14 cellular contexts compared by ENCODE assay signal in the genomic region with DNA sequence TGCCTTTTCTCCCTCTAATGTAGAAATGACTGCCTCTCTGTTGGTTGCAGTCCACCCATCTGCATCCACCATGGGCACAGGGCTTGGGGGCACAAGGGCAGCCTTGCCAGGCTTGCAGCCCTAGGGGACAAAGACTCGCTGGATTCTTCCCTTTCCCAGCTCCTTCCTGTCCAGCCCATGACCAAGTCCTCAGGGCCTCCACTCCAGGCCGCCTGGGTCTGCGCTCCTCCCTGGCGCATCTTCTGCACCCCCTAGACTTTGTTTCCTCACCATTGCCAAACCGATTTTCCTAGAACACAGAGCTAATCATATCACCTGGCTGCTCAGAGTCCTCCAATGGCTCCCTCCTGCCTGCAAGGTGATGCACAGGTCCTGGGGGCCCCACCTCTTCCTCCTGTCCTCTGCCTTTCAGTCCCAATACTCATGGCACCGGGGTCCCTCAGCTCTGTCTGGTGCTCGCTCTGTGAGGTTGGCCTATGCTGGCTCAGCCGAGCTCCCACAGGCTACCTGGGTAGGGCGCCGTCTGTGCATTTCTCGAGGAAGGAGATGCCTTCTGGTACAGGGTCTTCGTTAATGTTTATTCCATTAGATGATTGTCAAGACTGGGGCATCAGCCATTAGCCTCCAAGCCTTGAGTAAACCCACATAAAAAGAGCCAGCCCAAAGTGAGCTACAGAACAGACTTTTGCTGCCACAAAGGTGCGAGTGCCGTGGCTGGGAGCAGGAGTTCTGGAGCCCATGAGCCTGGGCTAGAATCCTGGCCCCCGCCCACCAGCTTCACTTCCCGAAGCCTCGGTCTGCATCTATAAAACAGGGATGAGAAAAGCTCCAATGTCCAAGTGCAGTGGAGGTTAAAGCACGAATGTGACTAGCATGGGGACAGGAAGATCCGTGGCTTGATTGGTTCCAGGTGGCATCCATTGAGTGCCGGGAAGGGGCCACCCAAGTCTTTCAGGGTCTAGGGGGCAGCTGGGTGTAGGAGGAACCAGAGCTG.
"Had no signal": no experiment of that assay in that cellular context is flagged by ENCODE, and none has a peak within 500 bp of the region (broad histone marks: within the 10 kb centered on the region; RNA-seq: fewer than 3 reads in every experiment).

No MANE protein-coding gene starts in this region.

- H3K27ac ChIP-seq: esophagus muscularis mucosa, parathyroid adenoma, tibial nerve had no signal

- DNase-seq: activated CD4-positive, alpha-beta T cell treated with anti-CD3 and anti-CD28 coated beads for 1 hour; activated naive CD4-positive, alpha-beta T cell treated with Interleukin-2 at 50 U/mL for 16 hours; cerebellar nuclear complex; effector CD8-positive, alpha-beta T cell; immature natural killer cell; kidney glomerular epithelial cell; SK-N-SH; stimulated activated CD4-positive, alpha-beta T cell treated with anti-CD3 and anti-CD28 coated beads, Interleukin-12 subunit alpha, Interleukin-12 subunit beta, amount 100 ng/mL, for 4 hours; stimulated activated CD4-positive, alpha-beta T cell treated with anti-CD3 and anti-CD28 coated beads, Interleukin-2, amount 100 ng/mL, for 24 hours; stimulated activated naive CD8-positive, alpha-beta T cell treated with anti-CD3 and anti-CD28 coated beads, Interleukin-15, Interleukin-2, amounts not matched to agents 100 U/mL and 50 U/mL, for 24 hours had no signal

- H3K9me3 ChIP-seq: esophagus muscularis mucosa, SK-N-SH, tibial nerve had no signal

- H3K4me3 Mint-ChIP-seq: immature natural killer cell had no signal

- ATAC-seq: left ventricle myocardium superior; stimulated activated naive CD8-positive, alpha-beta T cell treated with anti-CD3 and anti-CD28 coated beads, Interleukin-15, Interleukin-2, amounts not matched to agents 100 U/mL and 50 U/mL, for 24 hours had no signal

- H3K4me2 ChIP-seq: SK-N-SH had no signal

- H3K4me3 ChIP-seq: esophagus muscularis mucosa, tibial nerve had no signal

- H3K79me2 ChIP-seq: parathyroid adenoma had no signal

- H2AFZ ChIP-seq: parathyroid adenoma had no signal

- H3K4me1 ChIP-seq: parathyroid adenoma had no signal

- H3K27me3 ChIP-seq: esophagus muscularis mucosa, tibial nerve had no signal

- H3K9me3 Mint-ChIP-seq: immature natural killer cell had no signal
